In genomic region chr3:159669753-159670152, GRCh38 we compare ENCODE assay signal across 13 cellular contexts.
DNase-seq lines count a peak whose midpoint lies in the region; ATAC-seq, FAIRE-seq and TF ChIP-seq lines count a peak whose summit lies in the region.
"Had no signal": no experiment of that assay in that cellular context is flagged by ENCODE, and none has a peak within 500 bp of the region (broad histone marks: within the 10 kb centered on the region; RNA-seq: fewer than 3 reads in every experiment).

No MANE protein-coding gene starts in this region.

- peak overlapping the region; percentile 66 for H3K27ac Mint-ChIP-seq in Calu3 (ENCODE audit: unreplicated experiment)

- H3K79me2 ChIP-seq in HepG2 (ENCODE audit: insufficient read depth, low read length), result no peaks in the 10 kb centered on the region

- intact Hi-C loops in Calu3 (cut with micrococcal nuclease; ENCODE audit: unreplicated experiment), result loop anchor here (2.0 to 5.0 kb wide), 2 partner anchors 33 to 93 kb away; no protein-coding TSS in a partner anchor
- intact Hi-C loops in head of caudate nucleus (cut with DNase I), result no loop called here
- intact Hi-C loops in HepG2 (cut with micrococcal nuclease; ENCODE audit: unreplicated experiment), result no loop called here

- peak; percentile 70 for ATAC-seq in SK-N-SH treated with all-trans-retinoic acid at 6 μM for 48 hours
- ATAC-seq in HepG2, result no peak
- no peak for ATAC-seq in GM21528 (IDR thresholded peaks at IDR 0.05; ENCODE audit: low FRiP score, unreplicated experiment)

- H3K4me1 ChIP-seq in HepG2 (ENCODE audit: insufficient read depth, low read length), result peaks cover 8% of the 10 kb centered on the region; the same call in 1 of the 2 replicates
- H3K4me1 ChIP-seq: tibial nerve had no signal

- BruUV-seq in Calu3 (replicated peaks; lab: Mats Ljungman, UMichigan) (no TSS peak), HepG2 (replicated peaks; lab: Mats Ljungman, UMichigan) (no TSS peak)

- no peak overlapping the region for H3K9ac ChIP-seq in HepG2 (ENCODE audit: insufficient read depth, low read depth, low read length)

- H3K4me3 Mint-ChIP-seq in Calu3 (ENCODE audit: low read depth, unreplicated experiment), result no peak overlapping the region

- no peaks in the 10 kb centered on the region for H3K9me3 ChIP-seq in HepG2 (ENCODE audit: low read length)
- H3K9me3 ChIP-seq: tibial nerve had no signal

- CTCF ChIA-PET in Calu3 (lab: Charles Lee) (interaction anchor here (1.4 to 1.8 kb wide), 3 partner anchors 10 to 42 kb away, joined by 4 read pairs; no protein-coding TSS in a partner anchor), HepG2 (lab: Yijun Ruan, JAX; ENCODE audit: low intra/inter-chr PET ratio, low total read pairs) (no interaction called here)

- H3K27me3 ChIP-seq in HepG2 (ENCODE audit: control insufficient read depth in 1 of 2, insufficient read depth in 2 of 2, low read length in 2 of 2), result no peaks in the 10 kb centered on the region
- H3K27me3 ChIP-seq: tibial nerve had no signal

- H3K36me3 ChIP-seq in HepG2 (replicated peaks in 1 of 2; ENCODE audit: control insufficient read depth in 1 of 2, insufficient read depth in 2 of 2, low read length in 2 of 2), result no peaks in the 10 kb centered on the region
- H3K36me3 ChIP-seq: tibial nerve had no signal

- no peak overlapping the region for H3K27ac ChIP-seq in HepG2 (ENCODE audit: extremely low read length, insufficient read depth, low read length)
- H3K27ac ChIP-seq: tibial nerve had no signal

- TF ChIP-seq EP300 in HepG2 (IDR thresholded peaks at IDR 0.05; ENCODE audit: low read depth in 2 of 2, low read length in 2 of 2), result no peak
- no peak for TF ChIP-seq EP300 in HepG2 (CRISPR knock-in tag; IDR thresholded peaks at IDR 0.05; ENCODE audit: borderline replicate concordance)

- no peaks in the 10 kb centered on the region for H3K9me3 Mint-ChIP-seq in Calu3 (ENCODE audit: low read depth, unreplicated experiment)

- H3K27me3 Mint-ChIP-seq in Calu3 (ENCODE audit: unreplicated experiment), result no peaks in the 10 kb centered on the region

- TF ChIP-seq CTCF in Calu3 (IDR thresholded peaks at IDR 0.05; ENCODE audit: unreplicated experiment) (no peak), HepG2 (CRISPR knock-in tag; IDR thresholded peaks at IDR 0.05) (no peak)

- no peaks in the 10 kb centered on the region for H4K20me1 ChIP-seq in HepG2 (ENCODE audit: insufficient read depth, low read length)

- H2AFZ ChIP-seq in HepG2 (ENCODE audit: low read length), result no peak overlapping the region

- peaks cover 16% of the 10 kb centered on the region for H3K4me1 Mint-ChIP-seq in Calu3 (ENCODE audit: low read depth, unreplicated experiment)

- H3K4me2 ChIP-seq in HepG2 (ENCODE audit: low read depth, low read length), result no peak overlapping the region

- no peak for TF ChIP-seq RAD21 in HepG2 (CRISPR knock-in tag; IDR thresholded peaks at IDR 0.05)

- in situ Hi-C loops in HepG2 (cut with HindIII; ENCODE audit: extremely low pct_ligation_motif_present, low pct_unique_long_range_greater_than_20kb), result no loop called here

- no peak for FAIRE-seq in HepG2 (lab: Jason Lieb, UNC)

- H3K36me3 Mint-ChIP-seq in Calu3 (ENCODE audit: insufficient read depth, unreplicated experiment), result peaks cover 5% of the 10 kb centered on the region

- POLR2A ChIA-PET in HepG2 (lab: Yijun Ruan, JAX), result no interaction called here

- no peak for TF ChIP-seq POLR2A in HepG2 (IDR thresholded peaks at IDR 0.05; ENCODE audit: insufficient read depth in 1 of 2, low read depth in 2 of 2, low read length in 2 of 2)

- H3K4me3 ChIP-seq in HepG2 (replicated peaks in 1 of 3; ENCODE audit: insufficient read depth in 1 of 3, low read depth in 2 of 3, low read length in 3 of 3), result no peak overlapping the region
- H3K4me3 ChIP-seq: tibial nerve had no signal

- 48% methylated on average over 6 of the region's 6 CpGs for WGBS in HepG2 (ENCODE audit: low lambda C conversion rate)

- no peak for DNase-seq in Calu3
- DNase-seq in head of caudate nucleus, result peak in 24 of 42 donors; percentile 1 to 56 (median 16)
- DNase-seq in non-pigmented ciliary epithelial cell (ENCODE audit: low read depth), result peak; percentile 13
- no peak for DNase-seq in HepG2 (ENCODE audit: low spot score)
- DNase-seq in activated CD4-positive, alpha-beta T cell treated with anti-CD3 and anti-CD28 coated beads, Interleukin-2, amount 50 U/mL, for 1 hour, result no peak
- no peak for DNase-seq in activated naive CD4-positive, alpha-beta T cell treated with Interleukin-2 at 50 U/mL for 16 hours
- DNase-seq: activated gamma-delta T cell, aorta, NCI-H1436 treated with DMSO at 0.1 percent for 48 hours, NCI-H446 treated with DMSO at 0.1 percent for 48 hours had no signal

TF ChIP-seq in SK-N-SH treated with all-trans-retinoic acid at 6 μM for 48 hours, 23 proteins besides CTCF, POLR2A, EP300 and RAD21:
- no peak for TF ChIP-seq ZNF70 (CRISPR knock-in tag; IDR thresholded peaks at IDR 0.05)
- peak; percentile 58 for TF ChIP-seq TSHZ2 (CRISPR knock-in tag; IDR thresholded peaks at IDR 0.05)
- peak; percentile 69; the same call in 1 of the 2 replicates for TF ChIP-seq SNAI2 (CRISPR knock-in tag; IDR thresholded peaks at IDR 0.05)

TF ChIP-seq in HepG2, 621 proteins besides CTCF, POLR2A, EP300 and RAD21 (continues in another document):
- TF ChIP-seq MED8 (CRISPR knock-in tag; IDR thresholded peaks at IDR 0.05; ENCODE audit: insufficient replicate concordance) (no peak), STAT5B (CRISPR knock-in tag; IDR thresholded peaks at IDR 0.05) (no peak), ZBTB49 (CRISPR knock-in tag; IDR thresholded peaks at IDR 0.05; ENCODE audit: borderline replicate concordance) (no peak), CC2D1A (CRISPR knock-in tag; IDR thresholded peaks at IDR 0.05) (no peak), ZNF552 (CRISPR knock-in tag; IDR thresholded peaks at IDR 0.05; ENCODE audit: borderline replicate concordance) (no peak), THRA (CRISPR knock-in tag; IDR thresholded peaks at IDR 0.05; ENCODE audit: borderline replicate concordance) (no peak), SNRNP70 (IDR thresholded peaks at IDR 0.05; ENCODE audit: low read depth, low read length) (no peak), ZNF530 (CRISPR knock-in tag; IDR thresholded peaks at IDR 0.05; ENCODE audit: low read depth) (no peak), ZSCAN20 (CRISPR knock-in tag; IDR thresholded peaks at IDR 0.05; ENCODE audit: borderline replicate concordance) (no peak), FOXJ3 (CRISPR knock-in tag; IDR thresholded peaks at IDR 0.05; ENCODE audit: borderline replicate concordance) (no peak), NR1H2 (CRISPR knock-in tag; IDR thresholded peaks at IDR 0.05; ENCODE audit: borderline replicate concordance, low read depth) (no peak), NCOA1 (CRISPR knock-in tag; IDR thresholded peaks at IDR 0.05) (no peak), ZNF800 (CRISPR knock-in tag; IDR thresholded peaks at IDR 0.05) (no peak)

Comparison
In these comparisons a context has a peak if more than half of its experiments do, and no peak if none do; other contexts are left out.
1. DNase-seq: peak in head of caudate nucleus (24 of 42) and non-pigmented ciliary epithelial cell (single experiment); none in Calu3 (single experiment), HepG2 (single experiment), activated CD4-positive, alpha-beta T cell treated with anti-CD3 and anti-CD28 coated beads, Interleukin-2, amount 50 U/mL, for 1 hour (single experiment) and activated naive CD4-positive, alpha-beta T cell treated with Interleukin-2 at 50 U/mL for 16 hours (single experiment).